In genomic region chr6:166162599-166163342, GRCh38 we compare ENCODE assay signal across 15 cellular contexts. TPM values are rescaled to one million over a fixed set of nuclear protein-coding genes. Genes with fewer than 3 reads are reported as not detected.
A peak's percentile ranks its signal among the peaks of the same experiment; 100 is the strongest.
DNase-seq lines count a peak whose midpoint lies in the region; ATAC-seq and TF ChIP-seq lines count a peak whose summit lies in the region.
"Had no signal": no experiment of that assay in that cellular context is flagged by ENCODE, and none has a peak within 500 bp of the region (broad histone marks: within the 10 kb centered on the region; RNA-seq: fewer than 3 reads in every experiment).

No MANE protein-coding gene starts in this region.

- H3K36me3 ChIP-seq in CD8-positive, alpha-beta memory T cell (ENCODE audit: insufficient read depth, low read length), result no peaks in the 10 kb centered on the region
- H3K36me3 ChIP-seq: neutrophil had no signal

- H3K9me3 Mint-ChIP-seq in CD8-positive, alpha-beta memory T cell, result no peaks in the 10 kb centered on the region

- no peaks in the 10 kb centered on the region for H3K9me3 ChIP-seq in CD8-positive, alpha-beta memory T cell (ENCODE audit: low read length)
- H3K9me3 ChIP-seq: neutrophil had no signal

- no peaks in the 10 kb centered on the region for H3K4me1 ChIP-seq in CD8-positive, alpha-beta memory T cell (ENCODE audit: insufficient read depth, low read length)

- POLR2A ChIA-PET in CD8-positive, alpha-beta memory T cell (lab: Charles Lee), result no interaction called here

- ATAC-seq in GM18498 (IDR thresholded peaks at IDR 0.05; ENCODE audit: unreplicated experiment) (peak; percentile 58), GM18907 (IDR thresholded peaks at IDR 0.05; ENCODE audit: unreplicated experiment) (peak; percentile 78), HG02588 (IDR thresholded peaks at IDR 0.05; ENCODE audit: unreplicated experiment) (peak; percentile 96), HG03442 (IDR thresholded peaks at IDR 0.05; ENCODE audit: unreplicated experiment) (peak; percentile 94), HG03521 (IDR thresholded peaks at IDR 0.05; ENCODE audit: unreplicated experiment) (no peak), GM19324 (IDR thresholded peaks at IDR 0.05; ENCODE audit: low FRiP score, unreplicated experiment) (no peak)

- H3K27ac Mint-ChIP-seq in CD8-positive, alpha-beta memory T cell, result no peak overlapping the region

- no peak overlapping the region for H3K4me3 ChIP-seq in CD8-positive, alpha-beta memory T cell (ENCODE audit: low read length)
- no peak overlapping the region for H3K4me3 ChIP-seq in foreskin fibroblast (ENCODE audit: low read depth in 1 of 2, low read length in 2 of 2)
- H3K4me3 ChIP-seq: PC-9 had no signal

- no peaks in the 10 kb centered on the region for H3K36me3 Mint-ChIP-seq in CD8-positive, alpha-beta memory T cell

- peaks cover 22% of the 10 kb centered on the region for H3K27me3 ChIP-seq in CD8-positive, alpha-beta memory T cell (ENCODE audit: insufficient read depth, low read length, poor library complexity, severe bottlenecking)

- DNase-seq in CD8-positive, alpha-beta memory T cell, result no peak
- no peak for DNase-seq in foreskin fibroblast
- DNase-seq: activated gamma-delta T cell treated with Interleukin-2 at 50 U/mL for 16 hours, NCI-H187 treated with DMSO at 0.1 percent for 48 hours, PC-9 had no signal

- CTCF ChIA-PET in CD8-positive, alpha-beta memory T cell (lab: Charles Lee), result no interaction called here

- H3K4me1 Mint-ChIP-seq in CD8-positive, alpha-beta memory T cell, result no peaks in the 10 kb centered on the region

- peaks cover 27 to 56% of the 10 kb centered on the region in 2 donors for H3K27me3 Mint-ChIP-seq in CD8-positive, alpha-beta memory T cell

- H3K4me3 Mint-ChIP-seq in CD8-positive, alpha-beta memory T cell, result no peak overlapping the region

- no peak overlapping the region for H3K27ac ChIP-seq in CD8-positive, alpha-beta memory T cell (ENCODE audit: low read depth, low read length)
- H3K27ac ChIP-seq: neutrophil, PC-9 had no signal

- no peak for TF ChIP-seq CTCF in foreskin fibroblast (IDR thresholded peaks at IDR 0.05; ENCODE audit: low read depth, low read length)

RNA-seq across cellular contexts. Expression of gene TBXT, which starts 4.9 kb away (rescaled TPM):
- not detected for total RNA-seq in CD8-positive, alpha-beta memory T cell
- not detected for polyA plus RNA-seq in CD8-positive, alpha-beta memory T cell
- total RNA-seq: HT-29, PC-9, ureter had no signal
- polyA plus RNA-seq: keratinocyte had no signal

Comparison
In these comparisons a context has a peak if more than half of its experiments do, and no peak if none do; other contexts are left out.
1. ATAC-seq: peak in GM18498 (single experiment), GM18907 (single experiment), HG02588 (single experiment) and HG03442 (single experiment); none in HG03521 (single experiment) and GM19324 (single experiment).